32 cellular contexts compared by ENCODE assay signal in genomic region chr9:116587919-116588318, GRCh38.
"Had no signal": no experiment of that assay in that cellular context is flagged by ENCODE, and none has a peak within 500 bp of the region (broad histone marks: within the 10 kb centered on the region; RNA-seq: fewer than 3 reads in every experiment).

No MANE protein-coding gene starts in this region.

- H3K4me1 ChIP-seq: adrenal gland, body of pancreas, breast epithelium had no signal

- DNase-seq: activated B cell treated with CpG ODN at 0.5 μM for 24 hours; activated CD4-positive, alpha-beta memory T cell treated with anti-CD3 and anti-CD28 coated beads for 36 hours; activated CD4-positive, alpha-beta T cell treated with anti-CD3 and anti-CD28 coated beads for 4 hours; activated CD4-positive, alpha-beta T cell treated with anti-CD3 and anti-CD28 coated beads, Interleukin-2, amount 10 ng/mL, durations not matched to agents 24 days and 14 days; activated CD4-positive, alpha-beta T cell treated with anti-CD3 and anti-CD28 coated beads, Interleukin-2, amount 50 U/mL, for 1 hour; activated CD4-positive, alpha-beta T cell treated with anti-CD3 and anti-CD28 coated beads, Interleukin-2, amount 50 U/mL, for 4 hours; activated CD4-positive, CD25-positive, alpha-beta regulatory T cell treated with anti-CD3 and anti-CD28 coated beads, Interleukin-2, amount 50 U/mL, for 72 hours; activated CD8-positive, alpha-beta memory T cell treated with anti-CD3 and anti-CD28 coated beads, Interleukin-2, amount 50 U/mL, for 4 hours; activated CD8-positive, alpha-beta T cell treated with anti-CD3 and anti-CD28 coated beads for 36 hours; activated effector memory CD4-positive, alpha-beta T cell treated with anti-CD3 and anti-CD28 coated beads, Interleukin-2, amount 50 U/mL, for 16 hours; activated gamma-delta T cell treated with Interleukin-2 at 50 U/mL for 16 hours; activated naive CD4-positive, alpha-beta T cell; activated naive CD4-positive, alpha-beta T cell treated with anti-CD3 and anti-CD28 coated beads for 36 hours; activated naive CD4-positive, alpha-beta T cell treated with anti-CD3 and anti-CD28 coated beads, Interleukin-2, amount 50 U/mL, for 16 hours; activated naive CD8-positive, alpha-beta T cell treated with anti-CD3 and anti-CD28 coated beads for 36 hours; activated T-cell treated with anti-CD3 and anti-CD28 coated beads for 4 hours; activated T-cell treated with anti-CD3 and anti-CD28 coated beads, Interleukin-2, amount 50 U/mL, for 1 hour; activated T-cell treated with anti-CD3 and anti-CD28 coated beads, Interleukin-2, amount 50 U/mL, for 4 hours; activated T-cell treated with anti-CD3 and anti-CD28 coated beads, Interleukin-2, amount 50 U/mL, for 72 hours; adrenal gland; amniotic stem cell; aorta; body of pancreas; brain microvascular endothelial cell; central memory CD4-positive, alpha-beta T cell; T-helper 1 cell; T-helper 2 cell; T-helper 9 cell had no signal

- H3K27me3 ChIP-seq: adrenal gland, body of pancreas, brain microvascular endothelial cell, breast epithelium had no signal

- H3K4me3 ChIP-seq: adrenal gland, body of pancreas, breast epithelium had no signal

- H3K36me3 ChIP-seq: adrenal gland, brain microvascular endothelial cell, breast epithelium had no signal

- ATAC-seq: activated CD8-positive, alpha-beta T cell treated with anti-CD3 and anti-CD28 coated beads for 36 hours; activated naive CD4-positive, alpha-beta T cell treated with anti-CD3 and anti-CD28 coated beads, Interleukin-2, amount 50 U/mL, for 72 hours; activated T-cell treated with anti-CD3 and anti-CD28 coated beads, Interleukin-2, amount 50 U/mL, for 4 hours; activated T-cell treated with anti-CD3 and anti-CD28 coated beads, Interleukin-2, amount 50 U/mL, for 72 hours; activated T-helper 17 cell treated with anti-CD3 and anti-CD28 coated beads, Interleukin-2, amount 50 U/mL, for 72 hours; body of pancreas had no signal

- H3K9me3 ChIP-seq: adrenal gland, body of pancreas had no signal

- H3K27ac ChIP-seq: adrenal gland, body of pancreas, brain microvascular endothelial cell, breast epithelium, VCaP had no signal
